1 cellular context compared by ENCODE assay signal in genomic region chr6:168226832-168227434, GRCh38.
TF ChIP-seq lines count a peak whose summit lies in the region.

No MANE protein-coding gene starts in this region.

TF ChIP-seq in HepG2, 621 proteins besides CTCF, POLR2A, EP300 and RAD21 (continued from another document):
- TF ChIP-seq MEIS1 (CRISPR knock-in tag; IDR thresholded peaks at IDR 0.05; ENCODE audit: borderline replicate concordance) (no peak), ZNF891 (CRISPR knock-in tag; IDR thresholded peaks at IDR 0.05) (no peak), GTF2F1 (IDR thresholded peaks at IDR 0.05; ENCODE audit: low read length) (no peak), ZNF318 (CRISPR knock-in tag; IDR thresholded peaks at IDR 0.05) (no peak), ZNF296 (CRISPR knock-in tag; conservative IDR thresholded peaks at IDR 0.05) (no peak), HNF4A (CRISPR knock-in tag; IDR thresholded peaks at IDR 0.05) (no peak), DDIT3 (CRISPR knock-in tag; IDR thresholded peaks at IDR 0.05) (no peak), ZNF382 (CRISPR knock-in tag; IDR thresholded peaks at IDR 0.05; ENCODE audit: borderline replicate concordance) (no peak), ZNF331 (CRISPR knock-in tag; IDR thresholded peaks at IDR 0.05) (no peak), ZNF513 (CRISPR knock-in tag; conservative IDR thresholded peaks at IDR 0.05) (no peak), ADNP (CRISPR knock-in tag; IDR thresholded peaks at IDR 0.05) (no peak), SMARCE1 (IDR thresholded peaks at IDR 0.05; ENCODE audit: borderline replicate concordance) (no peak), ZHX1 (CRISPR knock-in tag; IDR thresholded peaks at IDR 0.05; ENCODE audit: low read depth) (no peak), RFX1 (IDR thresholded peaks at IDR 0.05) (no peak), RERE (CRISPR knock-in tag; IDR thresholded peaks at IDR 0.05; ENCODE audit: low read depth) (no peak), ZNF761 (CRISPR knock-in tag; conservative IDR thresholded peaks at IDR 0.05) (no peak), TAF1 (CRISPR knock-in tag; IDR thresholded peaks at IDR 0.05) (no peak), TEF (CRISPR knock-in tag; IDR thresholded peaks at IDR 0.05) (no peak)
TF ChIP-seq in HepG2: peak in this region for 0.
